In the genomic region with DNA sequence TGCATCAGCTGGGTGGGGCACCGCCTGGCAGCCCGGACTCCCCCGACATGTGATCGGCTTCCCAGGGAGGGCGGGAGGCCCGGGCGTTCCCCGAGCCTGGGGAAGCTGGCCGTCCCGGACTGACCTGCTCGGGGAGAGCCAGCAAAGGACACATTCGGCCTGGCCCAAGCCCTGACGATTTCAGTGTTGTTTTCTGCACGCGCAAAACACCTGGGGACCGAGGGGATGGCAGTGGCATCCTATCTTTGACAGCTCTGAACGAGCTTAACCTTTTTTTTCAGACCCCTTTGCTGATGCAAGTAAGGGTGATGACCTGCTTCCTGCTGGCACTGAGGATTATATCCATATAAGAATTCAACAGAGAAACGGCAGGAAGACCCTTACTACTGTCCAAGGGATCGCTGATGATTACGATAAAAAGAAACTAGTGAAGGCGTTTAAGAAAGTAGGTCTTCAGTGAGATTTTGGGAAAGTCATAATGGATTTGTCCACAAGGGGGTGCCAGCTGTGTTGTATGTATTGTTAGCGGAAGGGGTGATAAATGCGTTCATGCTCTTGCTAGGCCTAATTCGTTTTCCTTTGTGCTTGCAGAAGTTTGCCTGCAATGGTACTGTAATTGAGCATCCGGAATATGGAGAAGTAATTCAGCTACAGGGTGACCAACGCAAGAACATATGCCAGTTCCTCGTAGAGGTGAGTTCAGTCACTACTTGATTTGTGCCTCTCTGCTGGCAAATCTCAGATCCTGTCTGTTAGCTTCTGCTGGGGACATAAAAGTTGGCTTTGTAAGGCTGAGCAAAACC, we compare ENCODE assay signal across 8 cellular contexts. TPM values are rescaled to one million over a fixed set of nuclear protein-coding genes. Genes with fewer than 3 reads are reported as not detected.
DNase-seq lines count a peak whose midpoint lies in the region; ATAC-seq and TF ChIP-seq lines count a peak whose summit lies in the region.

No MANE protein-coding gene starts in this region.

- intact Hi-C loops in CD4-positive, alpha-beta memory T cell (cut with micrococcal nuclease), result loop anchor here (2.0 to 10.0 kb wide), 2 partner anchors 695 to 1471 kb away; a partner anchor contains a TSS

- TF ChIP-seq CTCF in HFFc6 (IDR thresholded peaks at IDR 0.05) (peak; percentile 93), brain microvascular endothelial cell (IDR thresholded peaks at IDR 0.05; ENCODE audit: low read depth, low read length, missing control alignments) (peak; percentile 69)

- no peak for ATAC-seq in HG03097 (IDR thresholded peaks at IDR 0.05; ENCODE audit: low FRiP score, unreplicated experiment)

- H3K27ac Mint-ChIP-seq in CD4-positive, alpha-beta memory T cell, result peak overlapping the region; percentile 99 to 100 (median 100)
- H3K27ac Mint-ChIP-seq in HFFc6, result peak overlapping the region; percentile 99

- H3K4me1 ChIP-seq in CD4-positive, alpha-beta memory T cell (ENCODE audit: insufficient read depth, low read length), result peaks cover 36% of the 10 kb centered on the region
- H3K4me1 ChIP-seq in SJSA1 (replicated peaks), result peaks cover 13% of the 10 kb centered on the region; the same call in 1 of the 2 replicates

- peaks cover 33 to 63% of the 10 kb centered on the region in 2 donors for H3K36me3 Mint-ChIP-seq in CD4-positive, alpha-beta memory T cell
- peaks cover 45% of the 10 kb centered on the region for H3K36me3 Mint-ChIP-seq in HFFc6 (ENCODE audit: low read depth)

- H3K4me3 Mint-ChIP-seq in CD4-positive, alpha-beta memory T cell, result peak overlapping the region; percentile 95 to 98 (median 96)
- peak overlapping the region; percentile 95 for H3K4me3 Mint-ChIP-seq in HFFc6

- H3K4me1 Mint-ChIP-seq in CD4-positive, alpha-beta memory T cell, result peaks cover 19 to 64% (median 31%) of the 10 kb centered on the region in 4 donors
- H3K4me1 Mint-ChIP-seq in HFFc6 (ENCODE audit: low read depth), result peaks cover 34% of the 10 kb centered on the region

- no peaks in the 10 kb centered on the region for H3K9me3 ChIP-seq in CD4-positive, alpha-beta memory T cell (ENCODE audit: control insufficient read depth in 1 of 2, low read length in 2 of 2)
- peaks cover 2% of the 10 kb centered on the region; the same call in 1 of the 2 replicates for H3K9me3 ChIP-seq in SJSA1 (replicated peaks)

- H3K36me3 ChIP-seq in CD4-positive, alpha-beta memory T cell (ENCODE audit: insufficient read depth, low read length), result peaks cover 43% of the 10 kb centered on the region
- H3K36me3 ChIP-seq in SJSA1, result peaks cover 60% of the 10 kb centered on the region
- peaks cover 48% of the 10 kb centered on the region for H3K36me3 ChIP-seq in brain microvascular endothelial cell (replicated peaks)

- in situ Hi-C loops in brain microvascular endothelial cell (cut with HindIII; ENCODE audit: low pct_ligation_motif_present, low sequenced_read_pairs), result no loop called here

- POLR2A ChIA-PET in CD4-positive, alpha-beta memory T cell (lab: Charles Lee; ENCODE audit: partially characterized antibody), result interaction anchor here (0.6 to 10.2 kb wide), 56 partner anchors 9 to 1871 kb away, joined by 3 to 576 read pairs (median 5); a partner anchor contains a TSS

- no peaks in the 10 kb centered on the region for H3K27me3 Mint-ChIP-seq in CD4-positive, alpha-beta memory T cell
- peaks cover 37% of the 10 kb centered on the region for H3K27me3 Mint-ChIP-seq in HFFc6 (ENCODE audit: insufficient read depth)

- peak; percentile 66 to 76 (median 68) for DNase-seq in CD4-positive, alpha-beta memory T cell
- DNase-seq in HFFc6 (peak; percentile 56), SJSA1 (ENCODE audit: low read depth in 1 of 2, low spot score in 2 of 2) (peak; percentile 62 to 77), brain microvascular endothelial cell (peak; percentile 60), kidney tubule cell (ENCODE audit: low spot score) (peak; percentile 73), cerebellar nuclear complex (lab: John Stamatoyannopoulos, UW) (no peak)
- peak; percentile 29 for DNase-seq in stimulated activated CD4-positive, alpha-beta T cell treated with anti-CD3 and anti-CD28 coated beads, Interleukin-4, amount 100 ng/mL, for 1 hour

- H3K27me3 ChIP-seq in CD4-positive, alpha-beta memory T cell (ENCODE audit: insufficient read depth, low read length), result no peaks in the 10 kb centered on the region
- no peaks in the 10 kb centered on the region; the same call in 1 of the 2 replicates for H3K27me3 ChIP-seq in SJSA1 (replicated peaks)
- H3K27me3 ChIP-seq in brain microvascular endothelial cell (replicated peaks), result no peaks in the 10 kb centered on the region

- peaks cover 0 to 20% (median 0%) of the 10 kb centered on the region in 8 donors for H3K9me3 Mint-ChIP-seq in CD4-positive, alpha-beta memory T cell
- H3K9me3 Mint-ChIP-seq in HFFc6, result peaks cover 14% of the 10 kb centered on the region

- CTCF ChIA-PET in CD4-positive, alpha-beta memory T cell (lab: Charles Lee; ENCODE audit: partially characterized antibody), result interaction anchor here (0.6 to 6.4 kb wide), 9 partner anchors 10 to 871 kb away, joined by 3 to 116 read pairs (median 3); no protein-coding TSS in a partner anchor

- peak overlapping the region; percentile 89 to 95 for H3K4me3 ChIP-seq in CD4-positive, alpha-beta memory T cell (ENCODE audit: low read length in 2 of 2)
- H3K4me3 ChIP-seq in SJSA1, result peak overlapping the region; percentile 96
- H3K4me3 ChIP-seq in brain microvascular endothelial cell (ENCODE audit: low read depth, low read length), result peak overlapping the region; percentile 99

- peak overlapping the region; percentile 99 for H3K27ac ChIP-seq in CD4-positive, alpha-beta memory T cell (ENCODE audit: low read depth, low read length)
- peak overlapping the region; percentile 100 for H3K27ac ChIP-seq in SJSA1
- peak overlapping the region; percentile 98 for H3K27ac ChIP-seq in brain microvascular endothelial cell

RNA-seq across cellular contexts. Expression of a gene that starts 1.0 kb away (rescaled TPM):
- 100 to 1,000 TPM; 776 to 839 TPM for total RNA-seq in CD4-positive, alpha-beta memory T cell
- 1,000 to 10,000 TPM; 1,081 to 1,611 TPM for polyA plus RNA-seq in CD4-positive, alpha-beta memory T cell
- total RNA-seq in HFFc6 (2021; fragmentation: NEBNext Ultra II Directional; extraction: Animal tissue kit (Norgen Biotek cat#: 25700)), result 100 to 1,000 TPM; 723 to 810 (median 781) TPM
- total RNA-seq in SJSA1 (2014; rRNA removed; shearing (Covaris generic)), result 80.1 and 91.0 TPM in 2 replicates

RNA-seq across cellular contexts. Expression of a gene that starts 22.4 kb away (rescaled TPM):
- total RNA-seq in CD4-positive, alpha-beta memory T cell, result not detected
- not detected for polyA plus RNA-seq in CD4-positive, alpha-beta memory T cell
- not detected for total RNA-seq in HFFc6 (2021; fragmentation: NEBNext Ultra II Directional; extraction: Animal tissue kit (Norgen Biotek cat#: 25700))
- total RNA-seq in SJSA1 (2014; rRNA removed; shearing (Covaris generic)), result not detected in 2 replicates

RNA-seq across cellular contexts. Expression of a gene that starts 44.7 kb away (rescaled TPM):
- total RNA-seq in CD4-positive, alpha-beta memory T cell, result under 1 TPM; 0.29 to 0.33 TPM
- polyA plus RNA-seq in CD4-positive, alpha-beta memory T cell, result not detected
- under 1 TPM in 2 of 6 experiments, not detected in 4; 0.09 to 0.12 TPM for total RNA-seq in HFFc6 (2021; fragmentation: NEBNext Ultra II Directional; extraction: Animal tissue kit (Norgen Biotek cat#: 25700))
- total RNA-seq in SJSA1 (2014; rRNA removed; shearing (Covaris generic)), result not detected in 2 replicates

Comparison
In these comparisons a context has a peak if more than half of its experiments do, and no peak if none do; other contexts are left out.
1. DNase-seq: peak in CD4-positive, alpha-beta memory T cell (5 of 5), HFFc6 (single experiment), SJSA1 (2 of 2), brain microvascular endothelial cell (single experiment), kidney tubule cell (single experiment) and stimulated activated CD4-positive, alpha-beta T cell treated with anti-CD3 and anti-CD28 coated beads, Interleukin-4, amount 100 ng/mL, for 1 hour (single experiment); none in cerebellar nuclear complex (0 of 2).
2. Peak in every context shown above with its lines, with median percentiles within 50 percentile points of each other: H3K27ac ChIP-seq and H3K4me3 ChIP-seq.